Comparison of ENCODE assay signal across 1 cellular context in genomic region chr12:95673576-95673975, GRCh38.
TF ChIP-seq lines count a peak whose summit lies in the region.

No MANE protein-coding gene starts in this region.

TF ChIP-seq in HEK293, 187 proteins besides CTCF, POLR2A, EP300 and RAD21 (continued from another document):
- TF ChIP-seq, protein P1, sequence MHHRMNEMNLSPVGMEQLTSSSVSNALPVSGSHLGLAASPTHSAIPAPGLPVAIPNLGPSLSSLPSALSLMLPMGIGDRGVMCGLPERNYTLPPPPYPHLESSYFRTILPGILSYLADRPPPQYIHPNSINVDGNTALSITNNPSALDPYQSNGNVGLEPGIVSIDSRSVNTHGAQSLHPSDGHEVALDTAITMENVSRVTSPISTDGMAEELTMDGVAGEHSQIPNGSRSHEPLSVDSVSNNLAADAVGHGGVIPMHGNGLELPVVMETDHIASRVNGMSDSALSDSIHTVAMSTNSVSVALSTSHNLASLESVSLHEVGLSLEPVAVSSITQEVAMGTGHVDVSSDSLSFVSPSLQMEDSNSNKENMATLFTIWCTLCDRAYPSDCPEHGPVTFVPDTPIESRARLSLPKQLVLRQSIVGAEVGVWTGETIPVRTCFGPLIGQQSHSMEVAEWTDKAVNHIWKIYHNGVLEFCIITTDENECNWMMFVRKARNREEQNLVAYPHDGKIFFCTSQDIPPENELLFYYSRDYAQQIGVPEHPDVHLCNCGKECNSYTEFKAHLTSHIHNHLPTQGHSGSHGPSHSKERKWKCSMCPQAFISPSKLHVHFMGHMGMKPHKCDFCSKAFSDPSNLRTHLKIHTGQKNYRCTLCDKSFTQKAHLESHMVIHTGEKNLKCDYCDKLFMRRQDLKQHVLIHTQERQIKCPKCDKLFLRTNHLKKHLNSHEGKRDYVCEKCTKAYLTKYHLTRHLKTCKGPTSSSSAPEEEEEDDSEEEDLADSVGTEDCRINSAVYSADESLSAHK (tag by site-specific recombination; IDR thresholded peaks at IDR 0.05), result no peak
- TF ChIP-seq ZNF623 (tag by site-specific recombination; IDR thresholded peaks at IDR 0.05), result no peak
- TF ChIP-seq ZNF140 (tag by site-specific recombination; IDR thresholded peaks at IDR 0.05), result no peak
- no peak for TF ChIP-seq PRDM2 (tag by site-specific recombination; IDR thresholded peaks at IDR 0.05; ENCODE audit: borderline replicate concordance)
- no peak for TF ChIP-seq ZNF121 (tag by site-specific recombination; IDR thresholded peaks at IDR 0.05)
- no peak for TF ChIP-seq ZNF155 (tag by site-specific recombination; IDR thresholded peaks at IDR 0.05)
- no peak for TF ChIP-seq ZNF169 (tag by site-specific recombination; IDR thresholded peaks at IDR 0.05)
